In the genomic region with DNA sequence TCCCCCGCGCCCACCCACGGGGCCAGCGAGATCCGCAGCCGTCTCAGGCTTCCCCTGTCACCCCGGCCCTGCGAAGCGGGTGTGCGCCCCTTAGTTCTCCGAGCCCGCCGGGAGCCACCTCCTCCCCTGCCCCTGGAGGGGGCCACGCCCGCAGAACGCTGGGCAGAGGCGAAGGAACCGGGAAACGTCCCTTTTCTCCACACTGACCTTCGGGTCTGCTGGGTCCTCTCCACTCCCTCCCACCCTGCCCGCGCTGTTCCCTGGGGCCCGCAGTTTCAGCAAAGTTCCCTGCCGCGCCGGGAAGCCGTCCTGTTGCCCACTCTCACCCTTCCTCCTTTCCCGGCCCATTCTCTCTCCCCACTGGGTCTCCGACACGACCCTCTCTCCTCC, we compare ENCODE assay signal across 1 cellular context.
TF ChIP-seq lines count a peak whose summit lies in the region.

No MANE protein-coding gene starts in this region.

TF ChIP-seq in K562, 482 proteins besides CTCF, POLR2A, EP300 and RAD21:
- TF ChIP-seq, protein P1, sequence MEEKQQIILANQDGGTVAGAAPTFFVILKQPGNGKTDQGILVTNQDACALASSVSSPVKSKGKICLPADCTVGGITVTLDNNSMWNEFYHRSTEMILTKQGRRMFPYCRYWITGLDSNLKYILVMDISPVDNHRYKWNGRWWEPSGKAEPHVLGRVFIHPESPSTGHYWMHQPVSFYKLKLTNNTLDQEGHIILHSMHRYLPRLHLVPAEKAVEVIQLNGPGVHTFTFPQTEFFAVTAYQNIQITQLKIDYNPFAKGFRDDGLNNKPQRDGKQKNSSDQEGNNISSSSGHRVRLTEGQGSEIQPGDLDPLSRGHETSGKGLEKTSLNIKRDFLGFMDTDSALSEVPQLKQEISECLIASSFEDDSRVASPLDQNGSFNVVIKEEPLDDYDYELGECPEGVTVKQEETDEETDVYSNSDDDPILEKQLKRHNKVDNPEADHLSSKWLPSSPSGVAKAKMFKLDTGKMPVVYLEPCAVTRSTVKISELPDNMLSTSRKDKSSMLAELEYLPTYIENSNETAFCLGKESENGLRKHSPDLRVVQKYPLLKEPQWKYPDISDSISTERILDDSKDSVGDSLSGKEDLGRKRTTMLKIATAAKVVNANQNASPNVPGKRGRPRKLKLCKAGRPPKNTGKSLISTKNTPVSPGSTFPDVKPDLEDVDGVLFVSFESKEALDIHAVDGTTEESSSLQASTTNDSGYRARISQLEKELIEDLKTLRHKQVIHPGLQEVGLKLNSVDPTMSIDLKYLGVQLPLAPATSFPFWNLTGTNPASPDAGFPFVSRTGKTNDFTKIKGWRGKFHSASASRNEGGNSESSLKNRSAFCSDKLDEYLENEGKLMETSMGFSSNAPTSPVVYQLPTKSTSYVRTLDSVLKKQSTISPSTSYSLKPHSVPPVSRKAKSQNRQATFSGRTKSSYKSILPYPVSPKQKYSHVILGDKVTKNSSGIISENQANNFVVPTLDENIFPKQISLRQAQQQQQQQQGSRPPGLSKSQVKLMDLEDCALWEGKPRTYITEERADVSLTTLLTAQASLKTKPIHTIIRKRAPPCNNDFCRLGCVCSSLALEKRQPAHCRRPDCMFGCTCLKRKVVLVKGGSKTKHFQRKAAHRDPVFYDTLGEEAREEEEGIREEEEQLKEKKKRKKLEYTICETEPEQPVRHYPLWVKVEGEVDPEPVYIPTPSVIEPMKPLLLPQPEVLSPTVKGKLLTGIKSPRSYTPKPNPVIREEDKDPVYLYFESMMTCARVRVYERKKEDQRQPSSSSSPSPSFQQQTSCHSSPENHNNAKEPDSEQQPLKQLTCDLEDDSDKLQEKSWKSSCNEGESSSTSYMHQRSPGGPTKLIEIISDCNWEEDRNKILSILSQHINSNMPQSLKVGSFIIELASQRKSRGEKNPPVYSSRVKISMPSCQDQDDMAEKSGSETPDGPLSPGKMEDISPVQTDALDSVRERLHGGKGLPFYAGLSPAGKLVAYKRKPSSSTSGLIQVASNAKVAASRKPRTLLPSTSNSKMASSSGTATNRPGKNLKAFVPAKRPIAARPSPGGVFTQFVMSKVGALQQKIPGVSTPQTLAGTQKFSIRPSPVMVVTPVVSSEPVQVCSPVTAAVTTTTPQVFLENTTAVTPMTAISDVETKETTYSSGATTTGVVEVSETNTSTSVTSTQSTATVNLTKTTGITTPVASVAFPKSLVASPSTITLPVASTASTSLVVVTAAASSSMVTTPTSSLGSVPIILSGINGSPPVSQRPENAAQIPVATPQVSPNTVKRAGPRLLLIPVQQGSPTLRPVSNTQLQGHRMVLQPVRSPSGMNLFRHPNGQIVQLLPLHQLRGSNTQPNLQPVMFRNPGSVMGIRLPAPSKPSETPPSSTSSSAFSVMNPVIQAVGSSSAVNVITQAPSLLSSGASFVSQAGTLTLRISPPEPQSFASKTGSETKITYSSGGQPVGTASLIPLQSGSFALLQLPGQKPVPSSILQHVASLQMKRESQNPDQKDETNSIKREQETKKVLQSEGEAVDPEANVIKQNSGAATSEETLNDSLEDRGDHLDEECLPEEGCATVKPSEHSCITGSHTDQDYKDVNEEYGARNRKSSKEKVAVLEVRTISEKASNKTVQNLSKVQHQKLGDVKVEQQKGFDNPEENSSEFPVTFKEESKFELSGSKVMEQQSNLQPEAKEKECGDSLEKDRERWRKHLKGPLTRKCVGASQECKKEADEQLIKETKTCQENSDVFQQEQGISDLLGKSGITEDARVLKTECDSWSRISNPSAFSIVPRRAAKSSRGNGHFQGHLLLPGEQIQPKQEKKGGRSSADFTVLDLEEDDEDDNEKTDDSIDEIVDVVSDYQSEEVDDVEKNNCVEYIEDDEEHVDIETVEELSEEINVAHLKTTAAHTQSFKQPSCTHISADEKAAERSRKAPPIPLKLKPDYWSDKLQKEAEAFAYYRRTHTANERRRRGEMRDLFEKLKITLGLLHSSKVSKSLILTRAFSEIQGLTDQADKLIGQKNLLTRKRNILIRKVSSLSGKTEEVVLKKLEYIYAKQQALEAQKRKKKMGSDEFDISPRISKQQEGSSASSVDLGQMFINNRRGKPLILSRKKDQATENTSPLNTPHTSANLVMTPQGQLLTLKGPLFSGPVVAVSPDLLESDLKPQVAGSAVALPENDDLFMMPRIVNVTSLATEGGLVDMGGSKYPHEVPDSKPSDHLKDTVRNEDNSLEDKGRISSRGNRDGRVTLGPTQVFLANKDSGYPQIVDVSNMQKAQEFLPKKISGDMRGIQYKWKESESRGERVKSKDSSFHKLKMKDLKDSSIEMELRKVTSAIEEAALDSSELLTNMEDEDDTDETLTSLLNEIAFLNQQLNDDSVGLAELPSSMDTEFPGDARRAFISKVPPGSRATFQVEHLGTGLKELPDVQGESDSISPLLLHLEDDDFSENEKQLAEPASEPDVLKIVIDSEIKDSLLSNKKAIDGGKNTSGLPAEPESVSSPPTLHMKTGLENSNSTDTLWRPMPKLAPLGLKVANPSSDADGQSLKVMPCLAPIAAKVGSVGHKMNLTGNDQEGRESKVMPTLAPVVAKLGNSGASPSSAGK (IDR thresholded peaks at IDR 0.05): 0 out of 2 replicates have a peak, but pooled peaks have one; percentile 16
